In the genomic region with DNA sequence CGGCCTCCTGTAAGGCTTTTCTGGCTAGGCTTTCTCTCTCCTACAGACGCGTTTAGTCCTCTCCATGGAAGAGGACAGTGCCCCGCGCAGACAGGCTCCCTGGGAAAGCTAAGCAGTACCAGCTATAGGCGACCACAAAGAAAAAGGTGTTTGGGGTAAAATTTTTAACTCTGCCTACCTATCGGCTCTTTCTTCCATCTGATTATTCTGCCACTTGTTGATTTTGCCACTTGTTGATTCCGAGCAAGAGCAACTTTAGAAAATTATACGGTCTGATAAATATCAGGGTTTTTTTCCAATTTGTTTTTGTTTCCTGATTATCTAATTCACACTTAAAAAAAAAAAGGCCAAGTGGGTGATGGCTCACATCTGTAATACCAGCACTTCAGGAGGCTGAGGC, we compare ENCODE assay signal across 27 cellular contexts.
"Had no signal": no experiment of that assay in that cellular context is flagged by ENCODE, and none has a peak within 500 bp of the region (broad histone marks: within the 10 kb centered on the region; RNA-seq: fewer than 3 reads in every experiment).

No MANE protein-coding gene starts in this region.

- H3K27ac ChIP-seq: neural progenitor cell, ovary, parathyroid adenoma, psoas muscle, right lobe of liver, sigmoid colon, stomach, thoracic aorta, thyroid gland, tibial nerve, upper lobe of right lung, uterus had no signal

- ATAC-seq: natural killer cell; psoas muscle; right cardiac atrium; right lobe of liver; stimulated activated effector memory CD8-positive, alpha-beta T cell treated with anti-CD3 and anti-CD28 coated beads, Interleukin-12 subunit alpha, Interleukin-12 subunit beta, amount 100 ng/mL, for 72 hours; stimulated activated naive B cell treated with anti-CD40 and anti-IgM and Interleukin-4, amounts not matched to agents 10 μg/mL and 1 μg/mL and 100 μg/mL, for 72 hours; upper lobe of right lung had no signal

- H3K4me1 ChIP-seq: parathyroid adenoma, psoas muscle, right lobe of liver, sigmoid colon, stomach, thyroid gland, tibial nerve, upper lobe of right lung, uterus had no signal

- H3K4me3 Mint-ChIP-seq: natural killer cell; nephron; neural progenitor cell; stimulated activated effector memory CD8-positive, alpha-beta T cell treated with anti-CD3 and anti-CD28 coated beads, Interleukin-12 subunit alpha, Interleukin-12 subunit beta, amount 100 ng/mL, for 72 hours; stimulated activated naive B cell treated with anti-CD40 and anti-IgM and Interleukin-4, amounts not matched to agents 10 μg/mL and 1 μg/mL and 100 μg/mL, for 72 hours; stimulated activated naive CD8-positive, alpha-beta T cell treated with anti-CD3 and anti-CD28 coated beads, Interleukin-15, Interleukin-2, amounts not matched to agents 100 ng/mL and 50 ng/mL, for 24 hours; type B pancreatic cell had no signal

- H3K4me1 Mint-ChIP-seq: natural killer cell; nephron; stimulated activated effector memory CD8-positive, alpha-beta T cell treated with anti-CD3 and anti-CD28 coated beads, Interleukin-12 subunit alpha, Interleukin-12 subunit beta, amount 100 ng/mL, for 72 hours; stimulated activated naive B cell treated with anti-CD40 and anti-IgM and Interleukin-4, amounts not matched to agents 10 μg/mL and 1 μg/mL and 100 μg/mL, for 72 hours had no signal

- DNase-seq: natural killer cell; occipital lobe; ovary; psoas muscle; right lobe of liver; sigmoid colon; small intestine; stimulated activated CD4-positive, alpha-beta T cell treated with anti-CD3 and anti-CD28 coated beads, Interleukin-15, amount 100 ng/mL, for 24 hours; stimulated activated CD4-positive, alpha-beta T cell treated with anti-CD3 and anti-CD28 coated beads, Interleukin-2, amount 100 ng/mL, for 24 hours; stimulated activated CD4-positive, alpha-beta T cell treated with anti-CD3 and anti-CD28 coated beads, Interleukin-2, amount 100 ng/mL, for 48 hours; stimulated activated CD4-positive, alpha-beta T cell treated with anti-CD3 and anti-CD28 coated beads, Interleukin-4, amount 100 ng/mL, for 24 hours; stimulated activated naive B cell treated with anti-CD40 and anti-IgM and Interleukin-4, amounts not matched to agents 10 μg/mL and 1 μg/mL and 100 μg/mL, for 72 hours; stimulated activated naive CD4-positive, alpha-beta T cell treated with Interleukin-2 at 50 U/mL for 16 hours; stomach; thyroid gland; upper lobe of right lung; uterus had no signal

- H3K36me3 Mint-ChIP-seq: natural killer cell; neural progenitor cell; stimulated activated effector memory CD8-positive, alpha-beta T cell treated with anti-CD3 and anti-CD28 coated beads, Interleukin-12 subunit alpha, Interleukin-12 subunit beta, amount 100 ng/mL, for 72 hours; stimulated activated naive B cell treated with anti-CD40 and anti-IgM and Interleukin-4, amounts not matched to agents 10 μg/mL and 1 μg/mL and 100 μg/mL, for 72 hours; type B pancreatic cell had no signal

- H3K9me3 ChIP-seq: ovary, psoas muscle, right lobe of liver, sigmoid colon, stomach, thoracic aorta, thyroid gland, tibial nerve, upper lobe of right lung, uterus had no signal

- H3K9me3 Mint-ChIP-seq: nephron; neural progenitor cell; stimulated activated naive B cell treated with anti-CD40 and anti-IgM and Interleukin-4, amounts not matched to agents 10 μg/mL and 1 μg/mL and 100 μg/mL, for 72 hours; stimulated activated naive CD8-positive, alpha-beta T cell treated with anti-CD3 and anti-CD28 coated beads, Interleukin-15, Interleukin-2, amounts not matched to agents 100 ng/mL and 50 ng/mL, for 24 hours; type B pancreatic cell had no signal

- H3K36me3 ChIP-seq: neural progenitor cell, ovary, right lobe of liver, sigmoid colon, stomach, thoracic aorta, thyroid gland, tibial nerve, upper lobe of right lung, uterus had no signal

- H3K27me3 Mint-ChIP-seq: progenitor cell of endocrine pancreas; stimulated activated naive CD8-positive, alpha-beta T cell treated with anti-CD3 and anti-CD28 coated beads, Interleukin-15, Interleukin-2, amounts not matched to agents 100 ng/mL and 50 ng/mL, for 24 hours had no signal

- H3K4me3 ChIP-seq: neural progenitor cell, ovary, psoas muscle, right lobe of liver, sigmoid colon, stomach, thoracic aorta, thyroid gland, tibial nerve, upper lobe of right lung, uterus had no signal

- H3K27ac Mint-ChIP-seq: natural killer cell; nephron; neural progenitor cell; progenitor cell of endocrine pancreas; stimulated activated effector memory CD8-positive, alpha-beta T cell treated with anti-CD3 and anti-CD28 coated beads, Interleukin-12 subunit alpha, Interleukin-12 subunit beta, amount 100 ng/mL, for 72 hours; stimulated activated naive B cell treated with anti-CD40 and anti-IgM and Interleukin-4, amounts not matched to agents 10 μg/mL and 1 μg/mL and 100 μg/mL, for 72 hours; stimulated activated naive CD8-positive, alpha-beta T cell treated with anti-CD3 and anti-CD28 coated beads, Interleukin-15, Interleukin-2, amounts not matched to agents 100 ng/mL and 50 ng/mL, for 24 hours; type B pancreatic cell had no signal
